Comparison of ENCODE assay signal across 33 cellular contexts in genomic region chr16:7653746-7654145, GRCh38.
"Had no signal": no experiment of that assay in that cellular context is flagged by ENCODE, and none has a peak within 500 bp of the region (broad histone marks: within the 10 kb centered on the region; RNA-seq: fewer than 3 reads in every experiment).

No MANE protein-coding gene starts in this region.

- H3K9me3 ChIP-seq: adrenal gland, body of pancreas, colonic mucosa, heart right ventricle had no signal

- ATAC-seq: activated naive CD8-positive, alpha-beta T cell treated with anti-CD3 and anti-CD28 coated beads, Interleukin-2, amount 50 U/mL, for 24 hours; activated T-cell treated with anti-CD3 and anti-CD28 coated beads, Interleukin-2, amount 50 U/mL, for 72 hours; body of pancreas; esophagus mucosa; T-helper 17 cell had no signal

- H3K36me3 Mint-ChIP-seq: activated naive CD4-positive, alpha-beta T cell treated with anti-CD3 and anti-CD28 coated beads, Interleukin-2, amount 50 U/mL, for 24 hours; activated naive CD8-positive, alpha-beta T cell treated with anti-CD3 and anti-CD28 coated beads for 36 hours had no signal

- H3K27me3 ChIP-seq: adrenal gland, body of pancreas, colonic mucosa, heart right ventricle had no signal

- H3K4me3 ChIP-seq: adrenal gland, body of pancreas, colonic mucosa, dorsolateral prefrontal cortex, heart right ventricle had no signal

- H3K4me1 Mint-ChIP-seq: activated CD4-positive, alpha-beta memory T cell treated with anti-CD3 and anti-CD28 coated beads, Interleukin-2, amount 10 ng/mL, durations not matched to agents 7 days and 5 days; activated CD4-positive, alpha-beta T cell treated with anti-CD3 and anti-CD28 coated beads, Interleukin-2, amount 10 ng/mL, durations not matched to agents 7 days and 5 days; activated naive CD4-positive, alpha-beta T cell treated with anti-CD3 and anti-CD28 coated beads, Interleukin-2, amount 50 U/mL, for 24 hours; activated naive CD8-positive, alpha-beta T cell treated with anti-CD3 and anti-CD28 coated beads for 36 hours; activated naive CD8-positive, alpha-beta T cell treated with anti-CD3 and anti-CD28 coated beads, Interleukin-2, amount 50 U/mL, for 24 hours; T-helper 17 cell had no signal

- H3K4me3 Mint-ChIP-seq: activated CD4-positive, alpha-beta memory T cell treated with anti-CD3 and anti-CD28 coated beads, Interleukin-2, amount 10 ng/mL, durations not matched to agents 7 days and 5 days; activated CD4-positive, alpha-beta T cell treated with anti-CD3 and anti-CD28 coated beads, Interleukin-2, amount 10 ng/mL, durations not matched to agents 7 days and 5 days; activated naive CD4-positive, alpha-beta T cell treated with anti-CD3 and anti-CD28 coated beads for 36 hours; activated naive CD4-positive, alpha-beta T cell treated with anti-CD3 and anti-CD28 coated beads, Interleukin-2, amount 50 U/mL, for 24 hours; activated naive CD8-positive, alpha-beta T cell treated with anti-CD3 and anti-CD28 coated beads for 36 hours; activated naive CD8-positive, alpha-beta T cell treated with anti-CD3 and anti-CD28 coated beads, Interleukin-2, amount 50 U/mL, for 24 hours; activated T-cell treated with anti-CD3 and anti-CD28 coated beads, Interleukin-2, amount 50 U/mL, for 24 hours; activated T-cell treated with anti-CD3 and anti-CD28 coated beads, Interleukin-2, amount 50 U/mL, for 72 hours; endodermal cell; T-helper 17 cell; T-helper 2 cell treated with Interferon-gamma antibody and Interleukin-4, amounts not matched to agents 5 μg/mL and 100 μg/mL, for 36 hours had no signal

- H3K27ac ChIP-seq: adrenal gland, body of pancreas, colonic mucosa, dorsolateral prefrontal cortex, heart right ventricle, WERI-Rb-1 had no signal

- H3K4me1 ChIP-seq: adrenal gland, body of pancreas, colonic mucosa, heart right ventricle had no signal

- DNase-seq: activated CD4-positive, alpha-beta memory T cell treated with anti-CD3 and anti-CD28 coated beads, Interleukin-2, amount 10 ng/mL, durations not matched to agents 7 days and 5 days; activated CD4-positive, alpha-beta T cell treated with anti-CD3 and anti-CD28 coated beads for 4 hours; activated CD4-positive, alpha-beta T cell treated with anti-CD3 and anti-CD28 coated beads, Interleukin-2, amount 10 ng/mL, durations not matched to agents 7 days and 5 days; activated CD4-positive, alpha-beta T cell treated with anti-CD3 and anti-CD28 coated beads, Interleukin-2, amount 50 U/mL, for 4 hours; activated CD4-positive, CD25-positive, alpha-beta regulatory T cell; activated CD4-positive, CD25-positive, alpha-beta regulatory T cell treated with anti-CD3 and anti-CD28 coated beads, Interleukin-2, amount 50 U/mL, for 72 hours; activated CD8-positive, alpha-beta memory T cell treated with anti-CD3 and anti-CD28 coated beads, Interleukin-2, amount 50 U/mL, for 48 hours; activated naive CD4-positive, alpha-beta T cell treated with anti-CD3 and anti-CD28 coated beads for 36 hours; activated naive CD8-positive, alpha-beta T cell treated with anti-CD3 and anti-CD28 coated beads for 36 hours; activated naive CD8-positive, alpha-beta T cell treated with anti-CD3 and anti-CD28 coated beads, Interleukin-2, amount 50 U/mL, for 24 hours; activated T-cell treated with anti-CD3 and anti-CD28 coated beads for 4 hours; activated T-cell treated with anti-CD3 and anti-CD28 coated beads, Interleukin-2, amount 50 U/mL, for 24 hours; activated T-cell treated with anti-CD3 and anti-CD28 coated beads, Interleukin-2, amount 50 U/mL, for 72 hours; adrenal gland; amygdala; aorta; body of pancreas; central memory CD4-positive, alpha-beta T cell; cerebellar nuclear complex; colonic mucosa; dorsolateral prefrontal cortex; effector memory CD4-positive, alpha-beta T cell; endodermal cell; foreskin fibroblast; heart right ventricle; SW 1271; T-helper 1 cell; T-helper 17 cell; T1000; WERI-Rb-1 had no signal

- H3K27me3 Mint-ChIP-seq: activated CD4-positive, alpha-beta memory T cell treated with anti-CD3 and anti-CD28 coated beads, Interleukin-2, amount 10 ng/mL, durations not matched to agents 7 days and 5 days; activated CD4-positive, alpha-beta T cell treated with anti-CD3 and anti-CD28 coated beads, Interleukin-2, amount 10 ng/mL, durations not matched to agents 7 days and 5 days; activated naive CD4-positive, alpha-beta T cell treated with anti-CD3 and anti-CD28 coated beads, Interleukin-2, amount 50 U/mL, for 24 hours; activated naive CD8-positive, alpha-beta T cell treated with anti-CD3 and anti-CD28 coated beads for 36 hours; activated naive CD8-positive, alpha-beta T cell treated with anti-CD3 and anti-CD28 coated beads, Interleukin-2, amount 50 U/mL, for 24 hours; activated T-cell treated with anti-CD3 and anti-CD28 coated beads, Interleukin-2, amount 50 U/mL, for 24 hours; T-helper 17 cell had no signal

- H3K36me3 ChIP-seq: adrenal gland, colonic mucosa, WERI-Rb-1 had no signal

- H3K27ac Mint-ChIP-seq: activated CD4-positive, alpha-beta memory T cell treated with anti-CD3 and anti-CD28 coated beads, Interleukin-2, amount 10 ng/mL, durations not matched to agents 7 days and 5 days; activated CD4-positive, alpha-beta T cell treated with anti-CD3 and anti-CD28 coated beads, Interleukin-2, amount 10 ng/mL, durations not matched to agents 7 days and 5 days; activated naive CD4-positive, alpha-beta T cell treated with anti-CD3 and anti-CD28 coated beads for 36 hours; activated naive CD4-positive, alpha-beta T cell treated with anti-CD3 and anti-CD28 coated beads, Interleukin-2, amount 50 U/mL, for 24 hours; activated naive CD8-positive, alpha-beta T cell treated with anti-CD3 and anti-CD28 coated beads for 36 hours; activated naive CD8-positive, alpha-beta T cell treated with anti-CD3 and anti-CD28 coated beads, Interleukin-2, amount 50 U/mL, for 24 hours; activated T-cell treated with anti-CD3 and anti-CD28 coated beads, Interleukin-2, amount 50 U/mL, for 24 hours; activated T-cell treated with anti-CD3 and anti-CD28 coated beads, Interleukin-2, amount 50 U/mL, for 72 hours; endodermal cell; T-helper 17 cell; T-helper 2 cell treated with Interferon-gamma antibody and Interleukin-4, amounts not matched to agents 5 μg/mL and 100 μg/mL, for 36 hours had no signal

- H3K9me3 Mint-ChIP-seq: activated naive CD8-positive, alpha-beta T cell treated with anti-CD3 and anti-CD28 coated beads, Interleukin-2, amount 50 U/mL, for 24 hours; endodermal cell had no signal
